1 cellular context compared by ENCODE assay signal in genomic region chr3:158644345-158644908, GRCh38.
TF ChIP-seq lines count a peak whose summit lies in the region.

GFM1 (plus strand) TSS chr3:158644527; CDS start chr3:158644635, 108 bp downstream.

TF ChIP-seq in K562, 482 proteins besides CTCF, POLR2A, EP300 and RAD21 (continued from another document and continues in another):
- TF ChIP-seq MGA (IDR thresholded peaks at IDR 0.05): peak; percentile 47; the same call in 1 of the 2 replicates
- peak; percentile 70 for TF ChIP-seq POLR2B (IDR thresholded peaks at IDR 0.05; ENCODE audit: low read depth, partially characterized antibody)
- TF ChIP-seq ZNF512 (tag; IDR thresholded peaks at IDR 0.05): no peak
- TF ChIP-seq HDAC1 (IDR thresholded peaks at IDR 0.05): peak; percentile 80 to 99
- TF ChIP-seq E2F5 (CRISPR knock-in tag; IDR thresholded peaks at IDR 0.05): no peak
- no peak; the same call in 1 of the 2 replicates for TF ChIP-seq STAT5A (IDR thresholded peaks at IDR 0.05; ENCODE audit: borderline replicate concordance, low read length)
- peak; percentile 47; the same call in 1 of the 2 replicates for TF ChIP-seq ZNF384 (IDR thresholded peaks at IDR 0.05; ENCODE audit: low read depth, low read length)
- no peak for TF ChIP-seq HINFP (tag; conservative IDR thresholded peaks at IDR 0.05; ENCODE audit: low read depth)
- no peak for TF ChIP-seq BCL6 (CRISPR knock-in tag; IDR thresholded peaks at IDR 0.05)
- TF ChIP-seq ZNF586 (CRISPR knock-in tag; conservative IDR thresholded peaks at IDR 0.05): no peak
- no peak for TF ChIP-seq ZNF12 (CRISPR knock-in tag; IDR thresholded peaks at IDR 0.05)
- TF ChIP-seq PKNOX1 (IDR thresholded peaks at IDR 0.05): peak; percentile 96
- peak; percentile 35 for TF ChIP-seq KLF16 (IDR thresholded peaks at IDR 0.05)
- no peak for TF ChIP-seq TAF7 (tag; IDR thresholded peaks at IDR 0.05)
- TF ChIP-seq STAT5B (CRISPR knock-in tag; IDR thresholded peaks at IDR 0.05): no peak
- TF ChIP-seq ZEB2 (IDR thresholded peaks at IDR 0.05): 0 out of 2 replicates have a peak, but pooled peaks have one; percentile 25
- no peak for TF ChIP-seq PYGO2 (tag; IDR thresholded peaks at IDR 0.05)
- TF ChIP-seq PURB (CRISPR knock-in tag; IDR thresholded peaks at IDR 0.05; ENCODE audit: low read depth): no peak
- 0 out of 2 replicates have a peak, but pooled peaks have one; percentile 6 for TF ChIP-seq NFE2 (IDR thresholded peaks at IDR 0.05; ENCODE audit: low read depth)
- no peak for TF ChIP-seq LEF1 (IDR thresholded peaks at IDR 0.05)
- no peak for TF ChIP-seq LARP7 (IDR thresholded peaks at IDR 0.05)
- TF ChIP-seq HMG20A (CRISPR knock-in tag; conservative IDR thresholded peaks at IDR 0.05): no peak
- no peak for TF ChIP-seq KLF6 (CRISPR knock-in tag; IDR thresholded peaks at IDR 0.05; ENCODE audit: borderline replicate concordance)
- no peak for TF ChIP-seq ILF3 (IDR thresholded peaks at IDR 0.05; ENCODE audit: borderline replicate concordance)
- TF ChIP-seq ZBTB43 (CRISPR knock-in tag; IDR thresholded peaks at IDR 0.05): no peak
- TF ChIP-seq ZNF740 (CRISPR knock-in tag; IDR thresholded peaks at IDR 0.05): no peak
- TF ChIP-seq ZNF740 (tag; IDR thresholded peaks at IDR 0.05): no peak
- peak; percentile 76 to 80; a peak in 3 of 4 replicates for TF ChIP-seq MAZ (CRISPR knock-in tag; conservative IDR thresholded peaks at IDR 0.05 in 1 of 2, IDR thresholded peaks at IDR 0.05 in 1 of 2)
- TF ChIP-seq CLOCK (CRISPR knock-in tag; IDR thresholded peaks at IDR 0.05; ENCODE audit: borderline replicate concordance): peak; percentile 23; the same call in 1 of the 2 replicates
- peak; percentile 73 for TF ChIP-seq JUND (IDR thresholded peaks at IDR 0.05; ENCODE audit: borderline replicate concordance, low read depth, low read length)
- no peak; the same call in 2 of the 3 replicates for TF ChIP-seq JUND (tag; IDR thresholded peaks at IDR 0.05; ENCODE audit: borderline replicate concordance, low read depth, low read length)
- TF ChIP-seq FOSL1 (tag; conservative IDR thresholded peaks at IDR 0.05): 0 out of 2 replicates have a peak, but pooled peaks have one; percentile 20
- no peak for TF ChIP-seq ADNP (tag; IDR thresholded peaks at IDR 0.05)
- TF ChIP-seq USF2 (CRISPR knock-in tag; IDR thresholded peaks at IDR 0.05): no peak
- no peak for TF ChIP-seq EWSR1 (IDR thresholded peaks at IDR 0.05; ENCODE audit: borderline replicate concordance, low read depth, partially characterized antibody)
- no peak for TF ChIP-seq HNRNPUL1 (IDR thresholded peaks at IDR 0.05; ENCODE audit: low read length)
- peak; percentile 79 for TF ChIP-seq TAF9B (IDR thresholded peaks at IDR 0.05; ENCODE audit: partially characterized antibody)
- TF ChIP-seq KAT2B (IDR thresholded peaks at IDR 0.05; ENCODE audit: low read depth, low read length): no peak
- TF ChIP-seq DDX20 (tag; IDR thresholded peaks at IDR 0.05; ENCODE audit: low read depth): no peak
